In the genomic region with DNA sequence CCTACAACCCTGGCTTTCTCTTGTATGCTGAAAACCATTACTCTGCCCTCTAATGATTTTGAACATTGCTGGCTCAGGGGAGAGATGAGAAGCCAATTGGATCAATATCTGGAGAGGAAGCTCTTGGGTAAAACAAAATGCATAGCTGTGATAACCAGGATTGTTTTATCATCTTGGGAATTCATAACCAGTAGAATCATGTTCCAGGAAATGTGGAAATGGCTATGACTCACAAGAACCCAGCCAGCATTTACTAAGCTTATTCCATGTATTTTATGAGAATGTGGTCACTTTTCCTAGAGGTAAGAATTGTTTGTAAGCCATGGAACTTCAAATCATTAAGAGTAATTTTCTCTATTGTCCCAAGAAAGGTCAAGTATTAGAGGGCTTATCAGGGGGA, we compare ENCODE assay signal across 17 cellular contexts. TPM values are rescaled to one million over a fixed set of nuclear protein-coding genes. Genes with fewer than 3 reads are reported as not detected.
"Had no signal": no experiment of that assay in that cellular context is flagged by ENCODE, and none has a peak within 500 bp of the region (broad histone marks: within the 10 kb centered on the region; RNA-seq: fewer than 3 reads in every experiment).

No MANE protein-coding gene starts in this region.

- H3K27me3 Mint-ChIP-seq: activated CD4-positive, alpha-beta memory T cell treated with anti-CD3 and anti-CD28 coated beads for 36 hours; T-cell had no signal

- ATAC-seq: heart right ventricle, left lobe of liver, T-cell had no signal

- H3K9me3 Mint-ChIP-seq: nephron progenitor cell had no signal

- H3K27ac Mint-ChIP-seq: activated CD4-positive, alpha-beta memory T cell treated with anti-CD3 and anti-CD28 coated beads for 36 hours; activated naive CD4-positive, alpha-beta T cell treated with anti-CD3 and anti-CD28 coated beads for 36 hours; nephron progenitor cell; T-cell had no signal

- H3K4me3 Mint-ChIP-seq: activated CD4-positive, alpha-beta memory T cell treated with anti-CD3 and anti-CD28 coated beads for 36 hours; activated naive CD4-positive, alpha-beta T cell treated with anti-CD3 and anti-CD28 coated beads for 36 hours; nephron progenitor cell; T-cell had no signal

- DNase-seq: activated CD4-positive, alpha-beta memory T cell treated with anti-CD3 and anti-CD28 coated beads for 36 hours; activated CD4-positive, alpha-beta T cell treated with anti-CD3 and anti-CD28 coated beads for 1 hour; activated naive CD4-positive, alpha-beta T cell treated with anti-CD3 and anti-CD28 coated beads for 36 hours; activated T-cell treated with anti-CD3 and anti-CD28 coated beads, Interleukin-2, amount 50 U/mL, for 48 hours; adrenal gland; brain microvascular endothelial cell; dorsolateral prefrontal cortex; foreskin melanocyte; heart right ventricle; islet precursor cell; nephron progenitor cell; stomach; T-cell; T1000 had no signal

- H3K36me3 Mint-ChIP-seq: activated CD4-positive, alpha-beta memory T cell treated with anti-CD3 and anti-CD28 coated beads for 36 hours; T-cell had no signal

- H3K4me1 Mint-ChIP-seq: nephron progenitor cell, T-cell had no signal

RNA-seq across cellular contexts. Expression of a gene that starts 51.1 kb away (rescaled TPM):
- total RNA-seq: activated CD4-positive, alpha-beta memory T cell treated with anti-CD3 and anti-CD28 coated beads for 36 hours; activated naive CD4-positive, alpha-beta T cell treated with anti-CD3 and anti-CD28 coated beads for 36 hours; renal cortical epithelial cell; thoracic aorta had no signal
